In the genomic region with DNA sequence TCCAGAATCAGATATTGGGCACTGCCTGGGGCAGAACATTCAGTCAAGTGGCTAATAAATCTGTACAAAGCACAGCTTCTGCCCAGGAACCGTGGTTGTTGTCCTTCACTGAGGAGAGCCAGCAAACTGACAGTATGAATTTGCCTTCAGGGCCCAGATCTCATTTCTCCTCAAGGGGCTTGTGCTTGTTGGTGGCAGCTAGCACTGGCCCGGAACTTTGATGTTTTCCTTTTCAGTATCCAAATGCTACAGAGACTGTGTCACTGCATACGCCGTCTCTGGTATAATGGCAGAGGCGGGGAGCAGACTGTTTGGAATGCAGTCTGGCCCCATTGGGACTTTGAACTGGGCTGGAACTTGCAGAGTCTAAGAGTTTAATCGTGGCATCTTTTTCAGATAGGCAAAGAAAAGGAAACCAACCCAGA, we compare ENCODE assay signal across 1 cellular context.
TF ChIP-seq lines count a peak whose summit lies in the region.

No MANE protein-coding gene starts in this region.

TF ChIP-seq in HepG2, 621 proteins besides CTCF, POLR2A, EP300 and RAD21 (continued from another document and continues in another):
- TF ChIP-seq, protein P1, sequence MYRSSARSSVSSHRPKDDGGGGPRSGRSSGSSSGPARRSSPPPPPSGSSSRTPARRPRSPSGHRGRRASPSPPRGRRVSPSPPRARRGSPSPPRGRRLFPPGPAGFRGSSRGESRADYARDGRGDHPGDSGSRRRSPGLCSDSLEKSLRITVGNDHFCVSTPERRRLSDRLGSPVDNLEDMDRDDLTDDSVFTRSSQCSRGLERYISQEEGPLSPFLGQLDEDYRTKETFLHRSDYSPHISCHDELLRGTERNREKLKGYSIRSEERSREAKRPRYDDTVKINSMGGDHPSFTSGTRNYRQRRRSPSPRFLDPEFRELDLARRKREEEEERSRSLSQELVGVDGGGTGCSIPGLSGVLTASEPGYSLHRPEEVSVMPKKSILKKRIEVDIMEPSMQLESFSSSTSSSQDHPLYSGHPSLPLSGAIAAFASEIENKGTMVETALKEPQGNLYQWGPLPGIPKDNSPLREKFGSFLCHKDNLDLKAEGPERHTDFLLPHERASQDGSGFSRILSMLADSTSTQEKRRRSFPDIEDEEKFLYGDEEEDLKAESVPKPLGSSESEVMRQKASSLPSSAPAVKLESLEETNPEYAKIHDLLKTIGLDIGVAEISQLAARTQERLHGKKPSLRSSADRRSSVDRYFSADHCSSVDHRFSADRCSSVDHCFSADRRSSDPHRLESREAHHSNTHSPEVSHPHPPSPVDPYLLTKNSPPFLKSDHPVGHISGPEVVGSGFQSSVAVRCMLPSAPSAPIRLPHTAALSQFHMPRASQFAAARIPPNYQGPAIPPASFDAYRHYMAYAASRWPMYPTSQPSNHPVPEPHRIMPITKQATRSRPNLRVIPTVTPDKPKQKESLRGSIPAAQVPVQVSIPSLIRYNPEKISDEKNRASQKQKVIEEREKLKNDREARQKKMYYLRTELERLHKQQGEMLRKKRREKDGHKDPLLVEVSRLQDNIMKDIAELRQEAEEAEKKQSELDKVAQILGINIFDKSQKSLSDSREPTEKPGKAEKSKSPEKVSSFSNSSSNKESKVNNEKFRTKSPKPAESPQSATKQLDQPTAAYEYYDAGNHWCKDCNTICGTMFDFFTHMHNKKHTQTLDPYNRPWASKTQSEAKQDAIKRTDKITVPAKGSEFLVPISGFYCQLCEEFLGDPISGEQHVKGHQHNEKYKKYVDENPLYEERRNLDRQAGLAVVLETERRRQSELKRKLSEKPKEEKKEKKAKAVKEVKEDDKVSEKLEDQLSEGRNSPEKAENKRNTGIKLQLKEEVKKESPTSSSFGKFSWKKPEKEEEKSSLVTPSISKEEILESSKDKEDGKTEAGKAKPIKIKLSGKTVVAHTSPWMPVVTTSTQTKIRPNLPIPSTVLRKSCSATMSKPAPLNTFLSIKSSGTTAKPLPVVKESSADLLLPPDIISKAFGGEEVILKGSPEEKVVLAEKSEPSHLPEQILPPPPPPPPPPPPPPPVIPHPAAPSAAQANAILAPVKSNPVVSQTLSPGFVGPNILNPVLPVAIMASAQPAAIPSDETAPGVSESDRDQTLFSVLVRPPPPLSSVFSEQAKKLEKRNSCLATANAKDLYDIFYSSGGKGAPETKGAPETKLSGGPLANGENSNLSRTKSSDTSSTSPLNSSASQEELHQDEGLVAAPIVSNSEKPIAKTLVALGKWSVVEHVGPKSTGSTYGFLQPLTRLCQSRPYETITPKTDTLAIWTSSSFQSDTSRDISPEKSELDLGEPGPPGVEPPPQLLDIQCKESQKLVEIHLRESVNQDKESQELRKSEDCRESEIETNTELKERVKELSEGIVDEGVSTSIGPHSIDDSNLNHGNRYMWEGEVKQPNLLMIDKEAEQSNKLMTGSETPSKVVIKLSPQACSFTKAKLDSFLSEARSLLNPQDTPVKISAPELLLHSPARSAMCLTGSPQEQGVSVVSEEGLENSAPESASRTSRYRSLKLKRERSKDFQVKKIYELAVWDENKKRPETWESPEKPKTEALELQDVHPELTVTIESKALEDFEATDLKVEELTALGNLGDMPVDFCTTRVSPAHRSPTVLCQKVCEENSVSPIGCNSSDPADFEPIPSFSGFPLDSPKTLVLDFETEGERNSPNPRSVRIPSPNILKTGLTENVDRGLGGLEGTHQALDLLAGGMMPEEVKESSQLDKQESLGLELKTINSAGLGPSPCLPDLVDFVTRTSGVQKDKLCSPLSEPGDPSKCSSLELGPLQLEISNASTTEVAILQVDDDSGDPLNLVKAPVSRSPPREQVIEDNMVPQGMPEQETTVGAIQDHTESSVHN (CRISPR knock-in tag; IDR thresholded peaks at IDR 0.05), result no peak
- TF ChIP-seq ZFP36L1 (CRISPR knock-in tag; IDR thresholded peaks at IDR 0.05), result no peak
- TF ChIP-seq ZZZ3 (CRISPR knock-in tag; IDR thresholded peaks at IDR 0.05; ENCODE audit: borderline replicate concordance), result no peak
- no peak for TF ChIP-seq ATAD3A (CRISPR knock-in tag; IDR thresholded peaks at IDR 0.05)
- TF ChIP-seq, protein P2, sequence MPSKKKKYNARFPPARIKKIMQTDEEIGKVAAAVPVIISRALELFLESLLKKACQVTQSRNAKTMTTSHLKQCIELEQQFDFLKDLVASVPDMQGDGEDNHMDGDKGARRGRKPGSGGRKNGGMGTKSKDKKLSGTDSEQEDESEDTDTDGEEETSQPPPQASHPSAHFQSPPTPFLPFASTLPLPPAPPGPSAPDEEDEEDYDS (CRISPR knock-in tag; IDR thresholded peaks at IDR 0.05), result no peak; the same call in 1 of the 2 replicates
- no peak for TF ChIP-seq BRCA1 (CRISPR knock-in tag; IDR thresholded peaks at IDR 0.05)
- TF ChIP-seq PAWR (CRISPR knock-in tag; IDR thresholded peaks at IDR 0.05; ENCODE audit: borderline replicate concordance), result no peak
- TF ChIP-seq, protein P3, sequence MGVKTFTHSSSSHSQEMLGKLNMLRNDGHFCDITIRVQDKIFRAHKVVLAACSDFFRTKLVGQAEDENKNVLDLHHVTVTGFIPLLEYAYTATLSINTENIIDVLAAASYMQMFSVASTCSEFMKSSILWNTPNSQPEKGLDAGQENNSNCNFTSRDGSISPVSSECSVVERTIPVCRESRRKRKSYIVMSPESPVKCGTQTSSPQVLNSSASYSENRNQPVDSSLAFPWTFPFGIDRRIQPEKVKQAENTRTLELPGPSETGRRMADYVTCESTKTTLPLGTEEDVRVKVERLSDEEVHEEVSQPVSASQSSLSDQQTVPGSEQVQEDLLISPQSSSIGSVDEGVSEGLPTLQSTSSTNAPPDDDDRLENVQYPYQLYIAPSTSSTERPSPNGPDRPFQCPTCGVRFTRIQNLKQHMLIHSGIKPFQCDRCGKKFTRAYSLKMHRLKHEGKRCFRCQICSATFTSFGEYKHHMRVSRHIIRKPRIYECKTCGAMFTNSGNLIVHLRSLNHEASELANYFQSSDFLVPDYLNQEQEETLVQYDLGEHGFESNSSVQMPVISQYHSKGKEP (CRISPR knock-in tag; IDR thresholded peaks at IDR 0.05), result no peak
- no peak for TF ChIP-seq ZNF3 (CRISPR knock-in tag; IDR thresholded peaks at IDR 0.05)
- TF ChIP-seq XRCC5 (optimal IDR thresholded peaks at IDR 0.05; ENCODE audit: low read length), result no peak
- peak; percentile 24; the same call in 1 of the 2 replicates for TF ChIP-seq TBX2 (CRISPR knock-in tag; IDR thresholded peaks at IDR 0.05; ENCODE audit: borderline replicate concordance)
- TF ChIP-seq ZNF777 (CRISPR knock-in tag; IDR thresholded peaks at IDR 0.05), result no peak
- no peak for TF ChIP-seq ZNF589 (CRISPR knock-in tag; conservative IDR thresholded peaks at IDR 0.05)
- TF ChIP-seq ZNF292 (CRISPR knock-in tag; IDR thresholded peaks at IDR 0.05; ENCODE audit: borderline replicate concordance, low read depth), result peak; percentile 63; the same call in 1 of the 2 replicates
- TF ChIP-seq, protein P4, sequence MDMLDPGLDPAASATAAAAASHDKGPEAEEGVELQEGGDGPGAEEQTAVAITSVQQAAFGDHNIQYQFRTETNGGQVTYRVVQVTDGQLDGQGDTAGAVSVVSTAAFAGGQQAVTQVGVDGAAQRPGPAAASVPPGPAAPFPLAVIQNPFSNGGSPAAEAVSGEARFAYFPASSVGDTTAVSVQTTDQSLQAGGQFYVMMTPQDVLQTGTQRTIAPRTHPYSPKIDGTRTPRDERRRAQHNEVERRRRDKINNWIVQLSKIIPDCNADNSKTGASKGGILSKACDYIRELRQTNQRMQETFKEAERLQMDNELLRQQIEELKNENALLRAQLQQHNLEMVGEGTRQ (IDR thresholded peaks at IDR 0.05; ENCODE audit: low read depth, low read length), result no peak
- TF ChIP-seq, protein P4 (CRISPR knock-in tag; IDR thresholded peaks at IDR 0.05; ENCODE audit: borderline replicate concordance), result no peak
- peak; percentile 53; the same call in 1 of the 2 replicates for TF ChIP-seq KDM2A (CRISPR knock-in tag; IDR thresholded peaks at IDR 0.05; ENCODE audit: borderline replicate concordance, low read depth)
- TF ChIP-seq, protein P5, sequence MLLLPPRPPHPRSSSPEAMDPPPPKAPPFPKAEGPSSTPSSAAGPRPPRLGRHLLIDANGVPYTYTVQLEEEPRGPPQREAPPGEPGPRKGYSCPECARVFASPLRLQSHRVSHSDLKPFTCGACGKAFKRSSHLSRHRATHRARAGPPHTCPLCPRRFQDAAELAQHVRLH (CRISPR knock-in tag; IDR thresholded peaks at IDR 0.05; ENCODE audit: borderline replicate concordance, low read depth), result no peak
- TF ChIP-seq KLF6 (CRISPR knock-in tag; IDR thresholded peaks at IDR 0.05), result no peak
- TF ChIP-seq ZNF564 (CRISPR knock-in tag; IDR thresholded peaks at IDR 0.05), result no peak
- no peak for TF ChIP-seq ZNF7 (CRISPR knock-in tag; IDR thresholded peaks at IDR 0.05)
- TF ChIP-seq, protein P6, sequence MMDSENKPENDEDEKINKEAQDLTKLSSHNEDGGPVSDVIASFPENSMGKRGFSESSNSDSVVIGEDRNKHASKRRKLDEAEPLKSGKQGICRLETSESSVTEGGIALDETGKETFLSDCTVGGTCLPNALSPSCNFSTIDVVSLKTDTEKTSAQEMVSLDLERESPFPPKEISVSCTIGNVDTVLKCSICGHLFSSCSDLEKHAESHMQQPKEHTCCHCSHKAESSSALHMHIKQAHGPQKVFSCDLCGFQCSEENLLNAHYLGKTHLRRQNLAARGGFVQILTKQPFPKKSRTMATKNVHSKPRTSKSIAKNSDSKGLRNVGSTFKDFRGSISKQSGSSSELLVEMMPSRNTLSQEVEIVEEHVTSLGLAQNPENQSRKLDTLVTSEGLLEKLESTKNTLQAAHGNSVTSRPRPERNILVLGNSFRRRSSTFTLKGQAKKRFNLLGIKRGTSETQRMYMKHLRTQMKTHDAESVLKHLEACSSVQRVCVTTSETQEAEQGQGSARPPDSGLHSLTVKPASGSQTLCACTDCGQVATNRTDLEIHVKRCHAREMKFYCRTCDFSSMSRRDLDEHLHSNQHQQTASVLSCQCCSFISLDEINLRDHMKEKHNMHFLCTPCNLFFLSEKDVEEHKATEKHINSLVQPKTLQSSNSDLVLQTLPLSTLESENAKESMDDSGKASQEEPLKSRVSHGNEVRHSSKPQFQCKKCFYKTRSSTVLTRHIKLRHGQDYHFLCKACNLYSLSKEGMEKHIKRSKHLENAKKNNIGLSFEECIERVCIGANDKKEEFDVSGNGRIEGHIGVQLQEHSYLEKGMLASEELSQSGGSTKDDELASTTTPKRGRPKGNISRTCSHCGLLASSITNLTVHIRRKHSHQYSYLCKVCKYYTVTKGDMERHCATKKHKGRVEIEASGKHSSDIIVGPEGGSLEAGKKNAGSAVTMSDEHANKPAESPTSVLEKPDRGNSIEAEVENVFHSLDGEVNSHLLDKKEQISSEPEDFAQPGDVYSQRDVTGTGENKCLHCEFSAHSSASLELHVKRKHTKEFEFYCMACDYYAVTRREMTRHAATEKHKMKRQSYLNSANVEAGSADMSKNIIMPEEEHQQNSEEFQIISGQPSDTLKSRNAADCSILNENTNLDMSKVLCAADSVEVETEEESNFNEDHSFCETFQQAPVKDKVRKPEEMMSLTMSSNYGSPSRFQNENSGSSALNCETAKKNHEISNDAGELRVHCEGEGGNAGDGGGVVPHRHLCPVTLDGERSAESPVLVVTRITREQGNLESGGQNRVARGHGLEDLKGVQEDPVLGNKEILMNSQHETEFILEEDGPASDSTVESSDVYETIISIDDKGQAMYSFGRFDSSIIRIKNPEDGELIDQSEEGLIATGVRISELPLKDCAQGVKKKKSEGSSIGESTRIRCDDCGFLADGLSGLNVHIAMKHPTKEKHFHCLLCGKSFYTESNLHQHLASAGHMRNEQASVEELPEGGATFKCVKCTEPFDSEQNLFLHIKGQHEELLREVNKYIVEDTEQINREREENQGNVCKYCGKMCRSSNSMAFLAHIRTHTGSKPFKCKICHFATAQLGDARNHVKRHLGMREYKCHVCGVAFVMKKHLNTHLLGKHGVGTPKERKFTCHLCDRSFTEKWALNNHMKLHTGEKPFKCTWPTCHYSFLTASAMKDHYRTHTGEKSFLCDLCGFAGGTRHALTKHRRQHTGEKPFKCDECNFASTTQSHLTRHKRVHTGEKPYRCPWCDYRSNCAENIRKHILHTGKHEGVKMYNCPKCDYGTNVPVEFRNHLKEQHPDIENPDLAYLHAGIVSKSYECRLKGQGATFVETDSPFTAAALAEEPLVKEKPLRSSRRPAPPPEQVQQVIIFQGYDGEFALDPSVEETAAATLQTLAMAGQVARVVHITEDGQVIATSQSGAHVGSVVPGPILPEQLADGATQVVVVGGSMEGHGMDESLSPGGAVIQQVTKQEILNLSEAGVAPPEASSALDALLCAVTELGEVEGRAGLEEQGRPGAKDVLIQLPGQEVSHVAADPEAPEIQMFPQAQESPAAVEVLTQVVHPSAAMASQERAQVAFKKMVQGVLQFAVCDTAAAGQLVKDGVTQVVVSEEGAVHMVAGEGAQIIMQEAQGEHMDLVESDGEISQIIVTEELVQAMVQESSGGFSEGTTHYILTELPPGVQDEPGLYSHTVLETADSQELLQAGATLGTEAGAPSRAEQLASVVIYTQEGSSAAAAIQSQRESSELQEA (CRISPR knock-in tag; IDR thresholded peaks at IDR 0.05; ENCODE audit: not compliant biosample characterization), result no peak
- no peak for TF ChIP-seq TRIM24 (CRISPR knock-in tag; IDR thresholded peaks at IDR 0.05)
